ENCODE assay signal across 19 cellular contexts in the genomic region with DNA sequence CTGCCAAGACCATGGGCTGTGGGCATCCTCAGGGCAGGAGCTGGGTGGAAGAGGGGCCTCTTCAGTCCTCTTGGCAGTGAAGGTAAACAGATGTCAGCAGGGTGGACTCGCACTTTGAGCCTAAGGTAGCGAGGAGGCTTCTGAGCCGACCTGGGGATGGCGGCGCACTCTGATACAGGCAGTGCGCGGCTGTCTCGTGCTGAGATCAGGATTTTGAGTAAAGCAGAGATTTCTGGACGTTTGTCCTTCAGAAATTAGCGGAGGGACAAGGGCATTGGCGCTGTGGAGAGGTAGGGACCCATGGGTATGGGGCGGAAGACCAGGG.
"Had no signal": no experiment of that assay in that cellular context is flagged by ENCODE, and none has a peak within 500 bp of the region (broad histone marks: within the 10 kb centered on the region; RNA-seq: fewer than 3 reads in every experiment).

No MANE protein-coding gene starts in this region.

- H3K9me3 Mint-ChIP-seq: activated CD4-positive, alpha-beta memory T cell treated with anti-CD3 and anti-CD28 coated beads for 36 hours; activated T-helper 17 cell treated with anti-CD3 and anti-CD28 coated beads, Interleukin-2, amount 50 U/mL, for 72 hours; mesothelial cell of epicardium; natural killer cell treated with Interleukin-12 subunit alpha and Interleukin-12 subunit beta and Interleukin-15 and Interleukin-18, amount 100 ng/mL, for 72 hours; T-cell; WTC11 had no signal

- H3K36me3 Mint-ChIP-seq: natural killer cell treated with Interleukin-12 subunit alpha and Interleukin-12 subunit beta and Interleukin-15 and Interleukin-18, amount 100 ng/mL, for 72 hours had no signal

- ATAC-seq: activated CD4-positive, alpha-beta T cell treated with anti-CD3 and anti-CD28 coated beads for 36 hours; activated T-helper 17 cell treated with anti-CD3 and anti-CD28 coated beads, Interleukin-2, amount 50 U/mL, for 72 hours; natural killer cell treated with Interleukin-12 subunit alpha and Interleukin-12 subunit beta and Interleukin-15 and Interleukin-18, amount 100 ng/mL, for 72 hours; stimulated activated naive CD8-positive, alpha-beta T cell treated with anti-CD3 and anti-CD28 coated beads, Interleukin-15, Interleukin-2, amounts not matched to agents 100 U/mL and 50 U/mL, for 24 hours; T-cell; WTC11 had no signal

- H3K27ac Mint-ChIP-seq: activated CD4-positive, alpha-beta memory T cell treated with anti-CD3 and anti-CD28 coated beads for 36 hours; activated CD4-positive, alpha-beta T cell treated with anti-CD3 and anti-CD28 coated beads for 36 hours; activated T-helper 17 cell treated with anti-CD3 and anti-CD28 coated beads, Interleukin-2, amount 50 U/mL, for 72 hours; mesothelial cell of epicardium; natural killer cell treated with Interleukin-12 subunit alpha and Interleukin-12 subunit beta and Interleukin-15 and Interleukin-18, amount 100 ng/mL, for 72 hours had no signal

- DNase-seq: activated CD4-positive, alpha-beta memory T cell treated with anti-CD3 and anti-CD28 coated beads for 36 hours; activated CD4-positive, alpha-beta T cell treated with anti-CD3 and anti-CD28 coated beads for 36 hours; activated naive CD4-positive, alpha-beta T cell; activated T-cell treated with anti-CD3 and anti-CD28 coated beads, Interleukin-2, amount 50 U/mL, for 1 hour; foreskin melanocyte; retina; stimulated activated CD4-positive, alpha-beta T cell treated with anti-CD3 and anti-CD28 coated beads, Interleukin-12 subunit alpha, Interleukin-12 subunit beta, amount 100 ng/mL, for 4 hours; stimulated activated CD4-positive, alpha-beta T cell treated with anti-CD3 and anti-CD28 coated beads, Interleukin-1b, Interleukin-23, amount 100 ng/mL, for 48 hours; stimulated activated CD8-positive, alpha-beta memory T cell treated with anti-CD3 and anti-CD28 coated beads, Interleukin-4, amount 100 ng/mL, for 48 hours; stimulated activated naive CD8-positive, alpha-beta T cell treated with anti-CD3 and anti-CD28 coated beads, Interleukin-15, Interleukin-2, amounts not matched to agents 100 U/mL and 50 U/mL, for 24 hours; T-cell; tibial artery had no signal

- H3K4me1 Mint-ChIP-seq: WTC11 had no signal

- H3K27me3 Mint-ChIP-seq: activated CD4-positive, alpha-beta memory T cell treated with anti-CD3 and anti-CD28 coated beads for 36 hours; activated CD4-positive, alpha-beta T cell treated with anti-CD3 and anti-CD28 coated beads for 36 hours; activated T-helper 17 cell treated with anti-CD3 and anti-CD28 coated beads, Interleukin-2, amount 50 U/mL, for 72 hours; natural killer cell treated with Interleukin-12 subunit alpha and Interleukin-12 subunit beta and Interleukin-15 and Interleukin-18, amount 100 ng/mL, for 72 hours; T-cell had no signal

- H3K4me3 Mint-ChIP-seq: activated CD4-positive, alpha-beta memory T cell treated with anti-CD3 and anti-CD28 coated beads for 36 hours; activated CD4-positive, alpha-beta T cell treated with anti-CD3 and anti-CD28 coated beads for 36 hours; activated T-helper 17 cell treated with anti-CD3 and anti-CD28 coated beads, Interleukin-2, amount 50 U/mL, for 72 hours; mesothelial cell of epicardium; natural killer cell treated with Interleukin-12 subunit alpha and Interleukin-12 subunit beta and Interleukin-15 and Interleukin-18, amount 100 ng/mL, for 72 hours; T-cell; WTC11 had no signal

- H3K27ac ChIP-seq: ascending aorta, breast epithelium, tibial artery, vagina had no signal
